ENCODE assay signal across 35 cellular contexts in the genomic region with DNA sequence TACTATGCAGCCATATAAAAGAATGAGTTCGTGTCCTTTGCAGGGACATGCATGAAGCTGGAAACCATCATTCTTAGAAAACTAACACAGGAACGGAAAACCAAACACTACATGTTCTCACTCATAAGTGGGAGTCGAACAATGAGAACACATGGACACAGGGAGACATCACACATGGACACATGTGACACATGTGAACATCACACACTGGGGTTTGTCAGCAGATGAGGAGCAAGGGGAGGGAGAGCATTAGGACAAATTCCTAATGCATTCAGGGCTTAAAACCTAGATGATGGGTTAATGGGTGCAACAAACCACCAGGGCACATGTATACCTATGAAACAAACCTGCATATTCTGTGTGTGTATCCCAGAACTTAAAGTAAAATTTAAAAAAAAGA.
DNase-seq lines count a peak whose midpoint lies in the region; ATAC-seq, FAIRE-seq and TF ChIP-seq lines count a peak whose summit lies in the region.
"Had no signal": no experiment of that assay in that cellular context is flagged by ENCODE, and none has a peak within 500 bp of the region (broad histone marks: within the 10 kb centered on the region; RNA-seq: fewer than 3 reads in every experiment).

No MANE protein-coding gene starts in this region.

- no peak overlapping the region for H3K9ac ChIP-seq in HepG2 (ENCODE audit: insufficient read depth, low read depth, low read length)
- H3K9ac ChIP-seq: BLaER1; BLaER1 treated with 17β-estradiol and CSF1 and Interleukin-3, amounts not matched to agents 10 nM and 100 nM had no signal

- no peaks in the 10 kb centered on the region for H3K36me3 Mint-ChIP-seq in osteocyte (ENCODE audit: unreplicated experiment)
- H3K36me3 Mint-ChIP-seq: CD14-positive monocyte; CD4-positive, alpha-beta memory T cell; CD4-positive, CD25-positive, alpha-beta regulatory T cell; CD8-positive, alpha-beta memory T cell; CD8-positive, alpha-beta T cell had no signal

- TF ChIP-seq RAD21 in HepG2 (CRISPR knock-in tag; IDR thresholded peaks at IDR 0.05): no peak

- no peak for TF ChIP-seq EP300 in HepG2 (IDR thresholded peaks at IDR 0.05; ENCODE audit: low read depth in 2 of 2, low read length in 2 of 2)
- TF ChIP-seq EP300 in HepG2 (CRISPR knock-in tag; IDR thresholded peaks at IDR 0.05; ENCODE audit: borderline replicate concordance): no peak
- no peak for TF ChIP-seq EP300 in esophagus muscularis mucosa (IDR thresholded peaks at IDR 0.05)

- H3K4me1 ChIP-seq in HepG2 (ENCODE audit: insufficient read depth, low read length): no peaks in the 10 kb centered on the region
- H3K4me1 ChIP-seq in right lobe of liver: no peaks in the 10 kb centered on the region
- no peaks in the 10 kb centered on the region for H3K4me1 ChIP-seq in esophagus muscularis mucosa
- H3K4me1 ChIP-seq: A549; BE2C; BLaER1; BLaER1 treated with 17β-estradiol and CSF1 and Interleukin-3, amounts not matched to agents 10 nM and 100 nM; Caco-2 had no signal

- no peak overlapping the region for H3K4me2 ChIP-seq in HepG2 (ENCODE audit: low read depth, low read length)
- H3K4me2 ChIP-seq: A549; BLaER1; BLaER1 treated with 17β-estradiol and CSF1 and Interleukin-3, amounts not matched to agents 10 nM and 100 nM had no signal

- no TSS peak for BruUV-seq in HepG2 (replicated peaks; lab: Mats Ljungman, UMichigan)

- H3K27ac ChIP-seq in HepG2 (ENCODE audit: extremely low read length, insufficient read depth, low read length) (no peak overlapping the region), right lobe of liver (no peak overlapping the region), esophagus muscularis mucosa (replicated peaks in 1 of 4) (no peak overlapping the region)
- H3K27ac ChIP-seq: 22Rv1; A549; BLaER1; BLaER1 treated with 17β-estradiol and CSF1 and Interleukin-3, amounts not matched to agents 10 nM and 100 nM; C4-2B had no signal

- in situ Hi-C loops in HepG2 (cut with HindIII; ENCODE audit: extremely low pct_ligation_motif_present, low pct_unique_long_range_greater_than_20kb): no loop called here

- CTCF ChIA-PET in HepG2 (lab: Yijun Ruan, JAX; ENCODE audit: low intra/inter-chr PET ratio, low total read pairs): no interaction called here

- H3K9me3 Mint-ChIP-seq in osteocyte (ENCODE audit: unreplicated experiment): peaks cover 4% of the 10 kb centered on the region
- H3K9me3 Mint-ChIP-seq: CD4-positive, alpha-beta T cell had no signal

- no peak overlapping the region for H3K4me3 Mint-ChIP-seq in osteocyte (ENCODE audit: unreplicated experiment)
- H3K4me3 Mint-ChIP-seq: B cell; CD14-positive monocyte; CD4-positive, alpha-beta memory T cell; CD4-positive, alpha-beta T cell; CD4-positive, CD25-positive, alpha-beta regulatory T cell; CD8-positive, alpha-beta memory T cell; CD8-positive, alpha-beta T cell had no signal

- no peaks in the 10 kb centered on the region for H3K79me2 ChIP-seq in HepG2 (ENCODE audit: insufficient read depth, low read length)

- H3K27me3 Mint-ChIP-seq in osteocyte (ENCODE audit: unreplicated experiment): no peaks in the 10 kb centered on the region
- H3K27me3 Mint-ChIP-seq: B cell; CD4-positive, alpha-beta memory T cell; CD4-positive, alpha-beta T cell; CD4-positive, CD25-positive, alpha-beta regulatory T cell; CD8-positive, alpha-beta memory T cell had no signal

- H3K9me3 ChIP-seq in HepG2 (ENCODE audit: low read length): no peaks in the 10 kb centered on the region
- no peaks in the 10 kb centered on the region for H3K9me3 ChIP-seq in right lobe of liver
- H3K9me3 ChIP-seq in esophagus muscularis mucosa: no peaks in the 10 kb centered on the region
- H3K9me3 ChIP-seq: A549; BE2C; BLaER1; BLaER1 treated with 17β-estradiol and CSF1 and Interleukin-3, amounts not matched to agents 10 nM and 100 nM; Caco-2 had no signal

- no peak overlapping the region for H2AFZ ChIP-seq in HepG2 (ENCODE audit: low read length)

- H3K4me1 Mint-ChIP-seq in osteocyte (ENCODE audit: unreplicated experiment): no peaks in the 10 kb centered on the region
- H3K4me1 Mint-ChIP-seq: B cell; CD14-positive monocyte; CD4-positive, alpha-beta memory T cell; CD4-positive, CD25-positive, alpha-beta regulatory T cell; CD8-positive, alpha-beta memory T cell had no signal

- no peaks in the 10 kb centered on the region for H3K36me3 ChIP-seq in HepG2 (replicated peaks in 1 of 2; ENCODE audit: control insufficient read depth in 1 of 2, insufficient read depth in 2 of 2, low read length in 2 of 2)
- no peaks in the 10 kb centered on the region for H3K36me3 ChIP-seq in right lobe of liver
- peaks cover 0 to 5% (median 0%) of the 10 kb centered on the region in 4 donors for H3K36me3 ChIP-seq in esophagus muscularis mucosa
- H3K36me3 ChIP-seq: BE2C; BLaER1; BLaER1 treated with 17β-estradiol and CSF1 and Interleukin-3, amounts not matched to agents 10 nM and 100 nM had no signal

- H4K20me1 ChIP-seq in HepG2 (ENCODE audit: insufficient read depth, low read length): no peaks in the 10 kb centered on the region
- H4K20me1 ChIP-seq: BLaER1; BLaER1 treated with 17β-estradiol and CSF1 and Interleukin-3, amounts not matched to agents 10 nM and 100 nM had no signal

- no peaks in the 10 kb centered on the region for H3K27me3 ChIP-seq in HepG2 (ENCODE audit: control insufficient read depth in 1 of 2, insufficient read depth in 2 of 2, low read length in 2 of 2)
- H3K27me3 ChIP-seq in right lobe of liver: no peaks in the 10 kb centered on the region
- H3K27me3 ChIP-seq in esophagus muscularis mucosa: no peaks in the 10 kb centered on the region
- H3K27me3 ChIP-seq: BE2C; BLaER1; BLaER1 treated with 17β-estradiol and CSF1 and Interleukin-3, amounts not matched to agents 10 nM and 100 nM had no signal

- ATAC-seq in HepG2: no peak
- ATAC-seq in right lobe of liver: no peak
- ATAC-seq: A549; CD8-positive, alpha-beta T cell had no signal

- H3K4me3 ChIP-seq in HepG2 (replicated peaks in 1 of 3; ENCODE audit: insufficient read depth in 1 of 3, low read depth in 2 of 3, low read length in 3 of 3): no peak overlapping the region
- no peak overlapping the region for H3K4me3 ChIP-seq in right lobe of liver
- no peak overlapping the region for H3K4me3 ChIP-seq in esophagus muscularis mucosa
- H3K4me3 ChIP-seq: A549; BLaER1; BLaER1 treated with 17β-estradiol and CSF1 and Interleukin-3, amounts not matched to agents 10 nM and 100 nM had no signal

- DNase-seq in HepG2 (ENCODE audit: low spot score): no peak
- no peak for DNase-seq in right lobe of liver
- peak; percentile 72 for DNase-seq in esophagus muscularis mucosa (ENCODE audit: extremely low spot score)
- peak; percentile 11 for DNase-seq in osteocyte (ENCODE audit: extremely low spot score, unreplicated experiment)
- no peak for DNase-seq in DMS53 treated with DMSO at 0.1 percent for 48 hours (lab: John Stamatoyannopoulos, UW; ENCODE audit: unreplicated experiment)
- DNase-seq in NCI-H146 treated with DMSO at 0.1 percent for 48 hours (lab: John Stamatoyannopoulos, UW; ENCODE audit: unreplicated experiment): no peak
- DNase-seq: 8988T; ACHN; AML-193; BE2C; C1 segment of cervical spinal cord; Caco-2; Calu3; CD4-positive, alpha-beta memory T cell; CD4-positive, alpha-beta T cell; CD4-positive, CD25-positive, alpha-beta regulatory T cell; CD8-positive, alpha-beta memory T cell; CD8-positive, alpha-beta T cell; COR-L47; DMS 273 treated with DMSO at 0.1 percent for 48 hours; DMS153; DMS53; DMS79; DMS79 treated with DMSO at 0.1 percent for 48 hours; DND-41; EL had no signal

- WGBS in HepG2 (ENCODE audit: low lambda C conversion rate): 14% methylated on average over 3 of the region's 3 CpGs
- 77% methylated on average over 3 of the region's 3 CpGs for WGBS in right lobe of liver (ENCODE audit: insufficient coverage, low coverage, low lambda C conversion rate, missing lambda C conversion rate)
- 91% methylated on average over 3 of the region's 3 CpGs for WGBS in esophagus muscularis mucosa

- TF ChIP-seq CTCF in HepG2 (CRISPR knock-in tag; IDR thresholded peaks at IDR 0.05): no peak
- no peak for TF ChIP-seq CTCF in right lobe of liver (IDR thresholded peaks at IDR 0.05)
- no peak for TF ChIP-seq CTCF in esophagus muscularis mucosa (IDR thresholded peaks at IDR 0.05)
- TF ChIP-seq CTCF in osteocyte (IDR thresholded peaks at IDR 0.05): no peak

- POLR2A ChIA-PET in HepG2 (lab: Yijun Ruan, JAX): no interaction called here

- intact Hi-C loops in HepG2 (cut with micrococcal nuclease; ENCODE audit: unreplicated experiment): no loop called here
- intact Hi-C loops in right lobe of liver (cut with DNase I): no loop called here
- intact Hi-C loops in esophagus muscularis mucosa (cut with DNase I): no loop called here

- H3K27ac Mint-ChIP-seq in osteocyte (ENCODE audit: unreplicated experiment): no peak overlapping the region
- H3K27ac Mint-ChIP-seq: B cell; CD14-positive monocyte; CD4-positive, alpha-beta T cell; CD4-positive, CD25-positive, alpha-beta regulatory T cell; CD8-positive, alpha-beta memory T cell; CD8-positive, alpha-beta T cell had no signal

- no peak for FAIRE-seq in HepG2 (lab: Jason Lieb, UNC)
- FAIRE-seq: A204.1, A549, D721Med had no signal

- no peak for TF ChIP-seq POLR2A in HepG2 (IDR thresholded peaks at IDR 0.05; ENCODE audit: insufficient read depth in 1 of 2, low read depth in 2 of 2, low read length in 2 of 2)
- TF ChIP-seq POLR2A in right lobe of liver (IDR thresholded peaks at IDR 0.05): no peak
- TF ChIP-seq POLR2A in esophagus muscularis mucosa (IDR thresholded peaks at IDR 0.05; ENCODE audit: low read depth): no peak

TF ChIP-seq in HepG2, 621 proteins besides CTCF, POLR2A, EP300 and RAD21:
- TF ChIP-seq ZNF629 (CRISPR knock-in tag; conservative IDR thresholded peaks at IDR 0.05): no peak
- TF ChIP-seq, protein P1, sequence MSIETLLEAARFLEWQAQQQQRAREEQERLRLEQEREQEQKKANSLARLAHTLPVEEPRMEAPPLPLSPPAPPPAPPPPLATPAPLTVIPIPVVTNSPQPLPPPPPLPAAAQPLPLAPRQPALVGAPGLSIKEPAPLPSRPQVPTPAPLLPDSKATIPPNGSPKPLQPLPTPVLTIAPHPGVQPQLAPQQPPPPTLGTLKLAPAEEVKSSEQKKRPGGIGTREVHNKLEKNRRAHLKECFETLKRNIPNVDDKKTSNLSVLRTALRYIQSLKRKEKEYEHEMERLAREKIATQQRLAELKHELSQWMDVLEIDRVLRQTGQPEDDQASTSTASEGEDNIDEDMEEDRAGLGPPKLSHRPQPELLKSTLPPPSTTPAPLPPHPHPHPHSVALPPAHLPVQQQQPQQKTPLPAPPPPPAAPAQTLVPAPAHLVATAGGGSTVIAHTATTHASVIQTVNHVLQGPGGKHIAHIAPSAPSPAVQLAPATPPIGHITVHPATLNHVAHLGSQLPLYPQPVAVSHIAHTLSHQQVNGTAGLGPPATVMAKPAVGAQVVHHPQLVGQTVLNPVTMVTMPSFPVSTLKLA (IDR thresholded peaks at IDR 0.05): peak; percentile 97

Comparison
In these comparisons a context has a peak if more than half of its experiments do, and no peak if none do; other contexts are left out.
1. DNase-seq: peak in esophagus muscularis mucosa (single experiment) and osteocyte (single experiment); none in HepG2 (single experiment), right lobe of liver (0 of 3), DMS53 treated with DMSO at 0.1 percent for 48 hours (single experiment) and NCI-H146 treated with DMSO at 0.1 percent for 48 hours (single experiment).